30 cellular contexts compared by ENCODE assay signal in genomic region chr6:134148566-134148965, GRCh38.
"Had no signal": no experiment of that assay in that cellular context is flagged by ENCODE, and none has a peak within 500 bp of the region (broad histone marks: within the 10 kb centered on the region; RNA-seq: fewer than 3 reads in every experiment).

No MANE protein-coding gene starts in this region.

- ATAC-seq: naive thymus-derived CD8-positive, alpha-beta T cell; natural killer cell treated with Interleukin-12 subunit alpha and Interleukin-12 subunit beta and Interleukin-15 and Interleukin-18, amount 100 ng/mL, for 72 hours; right lobe of liver; stimulated activated memory B cell treated with anti-CD40 and anti-IgM and Interleukin-4, amounts not matched to agents 10 μg/mL and 1 μg/mL and 100 μg/mL, for 72 hours; stimulated activated naive CD8-positive, alpha-beta T cell treated with anti-CD3 and anti-CD28 coated beads, Interleukin-15, amount 100 ng/mL, for 72 hours; stimulated activated naive CD8-positive, alpha-beta T cell treated with anti-CD3 and anti-CD28 coated beads, Interleukin-15, Interleukin-2, amounts not matched to agents 100 U/mL and 50 U/mL, for 24 hours; upper lobe of right lung had no signal

- H3K4me1 ChIP-seq: prostate gland, right lobe of liver, suprapubic skin, upper lobe of right lung, uterus had no signal

- H3K36me3 ChIP-seq: neural progenitor cell, ovary, prostate gland, right atrium auricular region, right lobe of liver, spleen, suprapubic skin, tibial artery, transverse colon, upper lobe of right lung, uterus had no signal

- H3K9me3 ChIP-seq: ovary, prostate gland, right atrium auricular region, right lobe of liver, spleen, suprapubic skin, testis, tibial artery, transverse colon, upper lobe of right lung, uterus had no signal

- H2AFZ ChIP-seq: neural progenitor cell had no signal

- H3K27me3 ChIP-seq: ovary, right atrium auricular region, right lobe of liver, spleen, suprapubic skin, testis, tibial artery, transverse colon, upper lobe of right lung, uterus had no signal

- H3K4me3 ChIP-seq: neural progenitor cell, ovary, prostate gland, right atrium auricular region, right lobe of liver, skin epidermis, smooth muscle cell, spleen, suprapubic skin, testis, tibial artery, transverse colon, upper lobe of right lung, uterus had no signal

- H3K9ac ChIP-seq: neural progenitor cell had no signal

- DNase-seq: naive B cell; naive thymus-derived CD8-positive, alpha-beta T cell; nephron progenitor cell; occipital lobe; ovary; retina; right lobe of liver; spleen; stimulated activated CD4-positive, alpha-beta T cell treated with anti-CD3 and anti-CD28 coated beads, Interleukin-12 subunit alpha, Interleukin-12 subunit beta, amount 100 ng/mL, for 4 hours; stimulated activated CD4-positive, alpha-beta T cell treated with anti-CD3 and anti-CD28 coated beads, Interleukin-1b, Interleukin-23, amount 100 ng/mL, for 48 hours; stimulated activated CD4-positive, alpha-beta T cell treated with anti-CD3 and anti-CD28 coated beads, Interleukin-4, amount 100 ng/mL, for 1 hour; stimulated activated CD4-positive, alpha-beta T cell treated with anti-CD3 and anti-CD28 coated beads, Interleukin-4, amount 100 ng/mL, for 4 hours; stimulated activated CD8-positive, alpha-beta memory T cell treated with anti-CD3 and anti-CD28 coated beads, Interleukin-4, amount 100 ng/mL, for 48 hours; stimulated activated naive CD4-positive, alpha-beta T cell; stimulated activated naive CD8-positive, alpha-beta T cell treated with anti-CD3 and anti-CD28 coated beads, Interleukin-15, amount 100 ng/mL, for 72 hours; stimulated activated naive CD8-positive, alpha-beta T cell treated with anti-CD3 and anti-CD28 coated beads, Interleukin-15, Interleukin-2, amounts not matched to agents 100 U/mL and 50 U/mL, for 24 hours; substantia nigra; testis; tibial artery; transverse colon; upper lobe of right lung; uterus had no signal

- H3K4me2 ChIP-seq: neural progenitor cell, smooth muscle cell had no signal

- H3K27ac ChIP-seq: neural progenitor cell, ovary, prostate gland, right atrium auricular region, right lobe of liver, spleen, suprapubic skin, testis, tibial artery, transverse colon, upper lobe of right lung, uterus had no signal
